Comparison of ENCODE assay signal across 1 cellular context in genomic region chrX:112808651-112809050, GRCh38.
TF ChIP-seq lines count a peak whose summit lies in the region.

No MANE protein-coding gene starts in this region.

TF ChIP-seq in GM23338, 12 proteins besides CTCF, POLR2A, EP300 and RAD21 (continued from another document):
- TF ChIP-seq ZNF462 (CRISPR knock-in tag; IDR thresholded peaks at IDR 0.05) (no peak), EZH2 (IDR thresholded peaks at IDR 0.05; ENCODE audit: low read depth, unreplicated experiment) (no peak), ZNF114 (CRISPR knock-in tag; IDR thresholded peaks at IDR 0.05) (no peak), POLR2AphosphoS5 (IDR thresholded peaks at IDR 0.05; ENCODE audit: low read depth) (no peak), NANOG (IDR thresholded peaks at IDR 0.05; ENCODE audit: borderline replicate concordance) (no peak), JUNB (IDR thresholded peaks at IDR 0.05; ENCODE audit: unreplicated experiment) (no peak), STAT1 (IDR thresholded peaks at IDR 0.05; ENCODE audit: unreplicated experiment) (no peak), REST (IDR thresholded peaks at IDR 0.05; ENCODE audit: unreplicated experiment) (no peak), EZH2phosphoT487 (IDR thresholded peaks at IDR 0.05; ENCODE audit: unreplicated experiment) (no peak), ZNF331 (CRISPR knock-in tag; IDR thresholded peaks at IDR 0.05; ENCODE audit: low read depth) (no peak), ETS1 (IDR thresholded peaks at IDR 0.05) (no peak)
TF ChIP-seq in GM23338: peak in this region for 0.
